In the genomic region with DNA sequence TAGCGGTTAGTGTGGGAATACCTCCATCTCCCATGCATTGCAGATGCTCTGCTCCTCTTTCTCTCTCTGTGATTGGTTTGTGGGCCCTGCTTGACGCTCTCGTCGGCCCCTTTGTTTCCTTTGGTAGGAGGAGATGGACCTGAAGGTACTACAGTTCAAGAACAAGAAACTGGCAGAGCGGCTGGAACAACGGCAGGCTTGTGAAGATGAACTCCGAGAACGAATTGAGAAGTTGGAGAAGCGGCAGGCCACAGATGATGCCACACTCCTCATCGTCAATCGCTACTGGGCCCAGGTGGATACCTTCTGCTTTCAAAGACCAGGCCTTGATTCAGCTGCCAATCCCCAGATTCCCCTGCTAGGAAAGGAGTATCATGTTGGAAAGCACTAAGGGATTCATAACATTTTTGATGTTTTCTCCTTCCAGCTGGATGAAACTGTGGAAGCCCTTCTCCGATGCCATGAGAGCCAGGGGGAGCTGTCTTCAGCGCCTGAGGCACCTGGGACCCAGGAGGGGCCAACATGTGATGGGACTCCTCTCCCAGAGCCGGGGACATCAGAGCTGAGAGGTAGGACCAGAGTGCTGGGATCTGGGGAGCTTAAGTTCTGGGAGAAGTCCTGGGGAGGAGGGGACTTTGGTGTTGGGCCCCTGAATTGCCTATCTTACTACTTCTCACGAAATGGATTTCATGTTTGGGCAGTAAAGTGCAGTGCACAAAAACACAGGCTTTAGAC, we compare ENCODE assay signal across 9 cellular contexts. TPM values are rescaled to one million over a fixed set of nuclear protein-coding genes. Genes with fewer than 3 reads are reported as not detected.
A peak's percentile ranks its signal among the peaks of the same experiment; 100 is the strongest.
DNase-seq lines count a peak whose midpoint lies in the region; ATAC-seq, FAIRE-seq and TF ChIP-seq lines count a peak whose summit lies in the region.
"Had no signal": no experiment of that assay in that cellular context is flagged by ENCODE, and none has a peak within 500 bp of the region (broad histone marks: within the 10 kb centered on the region; RNA-seq: fewer than 3 reads in every experiment).

No MANE protein-coding gene starts in this region.

- H3K36me3 Mint-ChIP-seq in activated T-helper 1 cell treated with anti-CD3 and anti-CD28 coated beads, Interleukin-12 subunit alpha, Interleukin-12 subunit beta, Interleukin-2, Interleukin-4 antibody, amounts not matched to agents 30 ng/mL and 10 ng/mL and 1 ng/mL, durations not matched to agents 14 hours and 24 hours and 36 hours (ENCODE audit: low read depth) = peaks cover 28% of the 10 kb centered on the region
- peaks cover 73% of the 10 kb centered on the region for H3K36me3 Mint-ChIP-seq in stimulated activated effector memory CD8-positive, alpha-beta T cell treated with anti-CD3 and anti-CD28 coated beads, Interleukin-12 subunit alpha, Interleukin-12 subunit beta, amount 100 ng/mL, for 72 hours

- H3K36me3 ChIP-seq in iPS-18a (ENCODE audit: control insufficient read depth, low read depth, low read length) = peaks cover 51% of the 10 kb centered on the region

- no peak for ATAC-seq in stimulated activated effector memory CD8-positive, alpha-beta T cell treated with anti-CD3 and anti-CD28 coated beads, Interleukin-12 subunit alpha, Interleukin-12 subunit beta, amount 100 ng/mL, for 72 hours
- ATAC-seq in GM18867 (IDR thresholded peaks at IDR 0.05; ENCODE audit: unreplicated experiment) (no peak), HG03108 (IDR thresholded peaks at IDR 0.05; ENCODE audit: unreplicated experiment) (no peak)

- H3K9me3 Mint-ChIP-seq in activated T-helper 1 cell treated with anti-CD3 and anti-CD28 coated beads, Interleukin-12 subunit alpha, Interleukin-12 subunit beta, Interleukin-2, Interleukin-4 antibody, amounts not matched to agents 30 ng/mL and 10 ng/mL and 1 ng/mL, durations not matched to agents 14 hours and 24 hours and 36 hours = no peaks in the 10 kb centered on the region
- no peaks in the 10 kb centered on the region for H3K9me3 Mint-ChIP-seq in stimulated activated effector memory CD8-positive, alpha-beta T cell treated with anti-CD3 and anti-CD28 coated beads, Interleukin-12 subunit alpha, Interleukin-12 subunit beta, amount 100 ng/mL, for 72 hours

- intact Hi-C loops in activated T-helper 1 cell treated with anti-CD3 and anti-CD28 coated beads, Interleukin-12 subunit alpha, Interleukin-12 subunit beta, Interleukin-2, Interleukin-4 antibody, amounts not matched to agents 30 ng/mL and 10 ng/mL and 1 ng/mL, durations not matched to agents 14 hours and 24 hours and 36 hours (cut with micrococcal nuclease) = loop anchor here (1.0 to 5.0 kb wide), 8 partner anchors 12 to 309 kb away; a partner anchor contains a TSS

- H3K27me3 Mint-ChIP-seq in activated T-helper 1 cell treated with anti-CD3 and anti-CD28 coated beads, Interleukin-12 subunit alpha, Interleukin-12 subunit beta, Interleukin-2, Interleukin-4 antibody, amounts not matched to agents 30 ng/mL and 10 ng/mL and 1 ng/mL, durations not matched to agents 14 hours and 24 hours and 36 hours (ENCODE audit: insufficient read depth) = no peaks in the 10 kb centered on the region

- no peaks in the 10 kb centered on the region for H3K4me1 ChIP-seq in iPS-18a (ENCODE audit: control insufficient read depth, low read depth, low read length)

- no peak for FAIRE-seq in RCC 7860 (lab: Jason Lieb, UNC)

- peak overlapping the region; percentile 93 for H3K4me3 Mint-ChIP-seq in activated T-helper 1 cell treated with anti-CD3 and anti-CD28 coated beads, Interleukin-12 subunit alpha, Interleukin-12 subunit beta, Interleukin-2, Interleukin-4 antibody, amounts not matched to agents 30 ng/mL and 10 ng/mL and 1 ng/mL, durations not matched to agents 14 hours and 24 hours and 36 hours
- peak overlapping the region; percentile 92 for H3K4me3 Mint-ChIP-seq in stimulated activated effector memory CD8-positive, alpha-beta T cell treated with anti-CD3 and anti-CD28 coated beads, Interleukin-12 subunit alpha, Interleukin-12 subunit beta, amount 100 ng/mL, for 72 hours

- H3K9ac ChIP-seq in iPS-18a (ENCODE audit: low read length) = peak overlapping the region; percentile 72

- H3K27ac ChIP-seq in HL-60 (replicated peaks) (peak overlapping the region; percentile 96), iPS-18a (ENCODE audit: low read length) (no peak overlapping the region)

- H3K4me1 Mint-ChIP-seq in activated T-helper 1 cell treated with anti-CD3 and anti-CD28 coated beads, Interleukin-12 subunit alpha, Interleukin-12 subunit beta, Interleukin-2, Interleukin-4 antibody, amounts not matched to agents 30 ng/mL and 10 ng/mL and 1 ng/mL, durations not matched to agents 14 hours and 24 hours and 36 hours (ENCODE audit: low read depth) = peaks cover 28% of the 10 kb centered on the region
- H3K4me1 Mint-ChIP-seq in stimulated activated effector memory CD8-positive, alpha-beta T cell treated with anti-CD3 and anti-CD28 coated beads, Interleukin-12 subunit alpha, Interleukin-12 subunit beta, amount 100 ng/mL, for 72 hours = peaks cover 28% of the 10 kb centered on the region

- DNase-seq in HL-60 (ENCODE audit: low read depth in 1 of 2, low spot score in 1 of 2) (no peak), RCC 7860 (ENCODE audit: low spot score) (no peak), AG08395 (ENCODE audit: low spot score) (no peak)
- DNase-seq in activated T-helper 1 cell treated with anti-CD3 and anti-CD28 coated beads, Interleukin-12 subunit alpha, Interleukin-12 subunit beta, Interleukin-2, Interleukin-4 antibody, amounts not matched to agents 30 ng/mL and 10 ng/mL and 1 ng/mL, durations not matched to agents 14 hours and 24 hours and 36 hours (ENCODE audit: low spot score) = no peak
- DNase-seq in stimulated activated effector memory CD8-positive, alpha-beta T cell treated with anti-CD3 and anti-CD28 coated beads, Interleukin-12 subunit alpha, Interleukin-12 subunit beta, amount 100 ng/mL, for 72 hours (ENCODE audit: low spot score in 2 of 2) = no peak
- DNase-seq: activated CD4-positive, CD25-positive, alpha-beta regulatory T cell treated with anti-CD3 and anti-CD28 coated beads, Interleukin-2, amount 50 U/mL, for 72 hours had no signal

- H3K27ac Mint-ChIP-seq in activated T-helper 1 cell treated with anti-CD3 and anti-CD28 coated beads, Interleukin-12 subunit alpha, Interleukin-12 subunit beta, Interleukin-2, Interleukin-4 antibody, amounts not matched to agents 30 ng/mL and 10 ng/mL and 1 ng/mL, durations not matched to agents 14 hours and 24 hours and 36 hours = peak overlapping the region; percentile 82
- peak overlapping the region; percentile 84 for H3K27ac Mint-ChIP-seq in stimulated activated effector memory CD8-positive, alpha-beta T cell treated with anti-CD3 and anti-CD28 coated beads, Interleukin-12 subunit alpha, Interleukin-12 subunit beta, amount 100 ng/mL, for 72 hours

- TF ChIP-seq CTCF in HL-60 (IDR thresholded peaks at IDR 0.05; ENCODE audit: insufficient read depth, low read length) = no peak

- H3K4me3 ChIP-seq in HL-60 (replicated peaks; ENCODE audit: insufficient read depth, low read length) (peak overlapping the region; percentile 89), iPS-18a (ENCODE audit: low read length) (peak overlapping the region; percentile 88)

- no peaks in the 10 kb centered on the region for H3K9me3 ChIP-seq in iPS-18a (ENCODE audit: control insufficient read depth, low read depth, low read length)

- no peaks in the 10 kb centered on the region for H3K27me3 ChIP-seq in HL-60 (ENCODE audit: insufficient read depth, poor library complexity, severe bottlenecking)
- no peaks in the 10 kb centered on the region for H3K27me3 ChIP-seq in iPS-18a (ENCODE audit: control insufficient read depth, insufficient read depth, low read length)

RNA-seq across cellular contexts. Expression of a gene that starts 1.0 kb away (rescaled TPM):
- total RNA-seq in activated T-helper 1 cell treated with anti-CD3 and anti-CD28 coated beads, Interleukin-12 subunit alpha, Interleukin-12 subunit beta, Interleukin-2, Interleukin-4 antibody, amounts not matched to agents 30 ng/mL and 10 ng/mL and 1 ng/mL, durations not matched to agents 14 hours and 24 hours and 36 hours = 98.2 and 98.5 TPM in 2 replicates

RNA-seq across cellular contexts. Expression of a gene that starts 1.3 kb away (rescaled TPM):
- total RNA-seq in activated T-helper 1 cell treated with anti-CD3 and anti-CD28 coated beads, Interleukin-12 subunit alpha, Interleukin-12 subunit beta, Interleukin-2, Interleukin-4 antibody, amounts not matched to agents 30 ng/mL and 10 ng/mL and 1 ng/mL, durations not matched to agents 14 hours and 24 hours and 36 hours = 4.4 and 5.6 TPM in 2 replicates

RNA-seq across cellular contexts. Expression of a gene that starts 14.9 kb away (rescaled TPM):
- 42.4 and 43.6 TPM in 2 replicates for total RNA-seq in activated T-helper 1 cell treated with anti-CD3 and anti-CD28 coated beads, Interleukin-12 subunit alpha, Interleukin-12 subunit beta, Interleukin-2, Interleukin-4 antibody, amounts not matched to agents 30 ng/mL and 10 ng/mL and 1 ng/mL, durations not matched to agents 14 hours and 24 hours and 36 hours

RNA-seq across cellular contexts. Expression of a gene that starts 23.8 kb away (rescaled TPM):
- total RNA-seq in activated T-helper 1 cell treated with anti-CD3 and anti-CD28 coated beads, Interleukin-12 subunit alpha, Interleukin-12 subunit beta, Interleukin-2, Interleukin-4 antibody, amounts not matched to agents 30 ng/mL and 10 ng/mL and 1 ng/mL, durations not matched to agents 14 hours and 24 hours and 36 hours = 2.7 and 3.2 TPM in 2 replicates
